In the genomic region with DNA sequence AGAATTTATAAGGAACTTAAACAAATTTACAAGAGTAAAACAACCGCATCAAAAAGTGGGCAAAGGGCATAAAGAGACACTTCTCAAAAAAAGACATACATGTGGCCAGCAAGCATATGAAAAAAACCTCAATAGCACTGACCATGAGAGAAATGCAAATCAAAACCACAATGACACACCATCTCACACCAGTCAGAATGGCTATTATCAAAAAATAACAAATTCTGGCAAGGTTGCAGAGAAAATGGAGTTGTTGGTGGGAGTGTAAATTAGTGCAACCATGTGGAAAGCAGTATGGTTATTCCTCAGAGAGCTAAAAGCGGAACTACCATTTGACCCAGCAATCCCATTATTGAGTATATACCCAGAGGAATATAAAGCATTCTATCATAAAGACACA, we compare ENCODE assay signal across 28 cellular contexts.
"Had no signal": no experiment of that assay in that cellular context is flagged by ENCODE, and none has a peak within 500 bp of the region (broad histone marks: within the 10 kb centered on the region; RNA-seq: fewer than 3 reads in every experiment).

No MANE protein-coding gene starts in this region.

- DNase-seq: activated CD4-positive, alpha-beta memory T cell treated with anti-CD3 and anti-CD28 coated beads, Interleukin-2, amount 10 ng/mL, durations not matched to agents 7 days and 5 days; activated CD4-positive, alpha-beta T cell treated with anti-CD3 and anti-CD28 coated beads for 4 hours; activated CD4-positive, alpha-beta T cell treated with anti-CD3 and anti-CD28 coated beads, Interleukin-2, amount 10 ng/mL, durations not matched to agents 7 days and 5 days; activated CD4-positive, alpha-beta T cell treated with anti-CD3 and anti-CD28 coated beads, Interleukin-2, amount 50 U/mL, for 4 hours; activated CD4-positive, CD25-positive, alpha-beta regulatory T cell; activated CD4-positive, CD25-positive, alpha-beta regulatory T cell treated with anti-CD3 and anti-CD28 coated beads, Interleukin-2, amount 50 U/mL, for 72 hours; activated CD8-positive, alpha-beta memory T cell treated with anti-CD3 and anti-CD28 coated beads, Interleukin-2, amount 50 U/mL, for 48 hours; activated gamma-delta T cell; activated naive CD4-positive, alpha-beta T cell; activated naive CD4-positive, alpha-beta T cell treated with anti-CD3 and anti-CD28 coated beads, Interleukin-2, amount 10 ng/mL, durations not matched to agents 7 days and 5 days; activated naive CD8-positive, alpha-beta T cell treated with anti-CD3 and anti-CD28 coated beads, Interleukin-2, amount 10 ng/mL, durations not matched to agents 7 days and 5 days; activated T-cell treated with anti-CD3 and anti-CD28 coated beads for 4 hours; activated T-cell treated with anti-CD3 and anti-CD28 coated beads, Interleukin-2, amount 50 U/mL, for 24 hours; activated T-cell treated with anti-CD3 and anti-CD28 coated beads, Interleukin-2, amount 50 U/mL, for 72 hours; amniotic stem cell; anterior cingulate cortex; brain microvascular endothelial cell; cortex of kidney; dermis blood vessel endothelial cell; effector CD4-positive, alpha-beta T cell; effector memory CD8-positive, alpha-beta T cell; erythroblast; foreskin keratinocyte; gastrocnemius medialis; heart right ventricle; T-helper 1 cell; T-helper 17 cell; T1000 had no signal
